10 cellular contexts compared by ENCODE assay signal in the genomic region with DNA sequence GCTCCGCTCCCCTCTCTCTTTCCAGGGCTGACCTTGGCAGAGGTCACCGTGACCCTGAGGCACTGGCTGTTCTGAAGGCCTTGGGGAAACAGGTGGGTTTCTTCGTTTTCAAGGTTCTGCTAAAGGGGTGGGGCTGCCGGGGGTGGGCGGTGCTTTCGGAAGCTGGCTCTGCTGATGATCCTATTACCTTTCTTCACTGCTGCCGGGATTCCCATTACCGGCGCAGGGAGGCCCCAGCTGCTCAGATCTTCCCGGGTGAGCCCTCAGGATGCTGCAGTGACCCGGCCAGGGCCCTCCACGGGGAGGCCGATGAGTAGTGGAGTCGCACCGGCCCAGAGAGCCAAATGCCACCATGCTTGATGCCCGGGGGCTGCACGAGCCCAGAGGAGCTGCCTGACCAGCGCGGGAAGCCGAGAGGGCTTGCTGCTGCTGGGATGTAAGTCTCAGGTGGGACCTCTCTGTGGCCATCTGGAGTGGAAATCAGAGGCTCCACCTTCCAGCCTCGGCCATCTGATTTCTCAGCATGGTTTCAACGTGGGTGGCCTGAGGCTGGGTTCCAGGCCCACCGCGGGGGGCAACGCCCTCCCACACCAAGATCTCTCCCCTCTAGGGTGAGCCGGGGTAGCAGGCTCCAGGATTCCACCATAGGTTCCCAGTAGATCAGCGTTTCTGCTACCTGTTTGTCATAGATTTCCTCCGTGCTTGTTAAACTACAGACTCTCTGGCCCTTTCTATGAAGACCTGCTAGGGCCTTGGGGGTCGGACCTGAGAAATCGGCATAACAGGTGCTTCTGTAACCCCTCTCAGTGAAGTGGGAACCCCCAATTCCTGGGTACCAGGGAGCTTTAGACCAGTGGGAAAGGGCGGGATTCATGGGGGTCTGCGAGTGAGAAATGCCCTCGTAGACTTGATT. TPM values are rescaled to one million over a fixed set of nuclear protein-coding genes. Genes with fewer than 3 reads are reported as not detected.
A peak's percentile ranks its signal among the peaks of the same experiment; 100 is the strongest.
DNase-seq lines count a peak whose midpoint lies in the region; ATAC-seq and TF ChIP-seq lines count a peak whose summit lies in the region.
"Had no signal": no experiment of that assay in that cellular context is flagged by ENCODE, and none has a peak within 500 bp of the region (broad histone marks: within the 10 kb centered on the region; RNA-seq: fewer than 3 reads in every experiment).

No MANE protein-coding gene starts in this region.

- peaks cover 33% of the 10 kb centered on the region for H3K4me1 ChIP-seq in suprapubic skin

- peak overlapping the region; percentile 68 for H3K4me3 ChIP-seq in suprapubic skin

- no peaks in the 10 kb centered on the region for H3K36me3 ChIP-seq in suprapubic skin
- H3K36me3 ChIP-seq: right atrium auricular region had no signal

- no peaks in the 10 kb centered on the region for H3K27me3 Mint-ChIP-seq in activated naive CD4-positive, alpha-beta T cell treated with anti-CD3 and anti-CD28 coated beads for 36 hours (ENCODE audit: low read depth)
- H3K27me3 Mint-ChIP-seq in activated T-helper 2 cell treated with anti-CD3 and anti-CD28 coated beads, Interferon-gamma antibody, Interleukin-2, Interleukin-4, amounts not matched to agents 10 μg/mL and 5 μg/mL and 100 μg/mL, durations not matched to agents 14 hours and 24 hours and 36 hours (ENCODE audit: low read depth), result peaks cover 18% of the 10 kb centered on the region

- no peak for TF ChIP-seq POLR2A in suprapubic skin (IDR thresholded peaks at IDR 0.05)

- no peak overlapping the region for H3K27ac Mint-ChIP-seq in activated naive CD4-positive, alpha-beta T cell treated with anti-CD3 and anti-CD28 coated beads for 36 hours
- peak overlapping the region; percentile 70 for H3K27ac Mint-ChIP-seq in activated T-helper 2 cell treated with anti-CD3 and anti-CD28 coated beads, Interferon-gamma antibody, Interleukin-2, Interleukin-4, amounts not matched to agents 10 μg/mL and 5 μg/mL and 100 μg/mL, durations not matched to agents 14 hours and 24 hours and 36 hours

- H3K27ac ChIP-seq in suprapubic skin, result no peak overlapping the region

- TF ChIP-seq EP300 in suprapubic skin (IDR thresholded peaks at IDR 0.05), result no peak

- CTCF ChIA-PET in activated naive CD4-positive, alpha-beta T cell treated with anti-CD3 and anti-CD28 coated beads for 36 hours (lab: Charles Lee), result interaction anchor here (0.8 to 1.6 kb wide), 5 partner anchors 39 to 562 kb away, joined by 3 to 7 read pairs (median 4); no protein-coding TSS in a partner anchor

- H3K4me3 Mint-ChIP-seq in activated naive CD4-positive, alpha-beta T cell treated with anti-CD3 and anti-CD28 coated beads for 36 hours, result peak overlapping the region; percentile 72
- peak overlapping the region; percentile 79 for H3K4me3 Mint-ChIP-seq in activated T-helper 2 cell treated with anti-CD3 and anti-CD28 coated beads, Interferon-gamma antibody, Interleukin-2, Interleukin-4, amounts not matched to agents 10 μg/mL and 5 μg/mL and 100 μg/mL, durations not matched to agents 14 hours and 24 hours and 36 hours (ENCODE audit: low read depth)

- WGBS in suprapubic skin, result 43% methylated on average over 20 of the region's 33 CpGs

- no peak for DNase-seq in activated naive CD4-positive, alpha-beta T cell treated with anti-CD3 and anti-CD28 coated beads for 36 hours
- no peak for DNase-seq in activated naive CD4-positive, alpha-beta T cell treated with anti-CD3 and anti-CD28 coated beads, Interleukin-2, amount 50 U/mL, for 16 hours
- DNase-seq in activated T-helper 2 cell treated with anti-CD3 and anti-CD28 coated beads, Interferon-gamma antibody, Interleukin-2, Interleukin-4, amounts not matched to agents 10 μg/mL and 5 μg/mL and 100 μg/mL, durations not matched to agents 14 hours and 24 hours and 36 hours (ENCODE audit: low spot score), result no peak
- DNase-seq in iPS-NIHi7 (ENCODE audit: extremely low spot score) (peak; percentile 84), suprapubic skin (ENCODE audit: low spot score in 2 of 2) (peak in 1 of 2 donors; percentile 65), NCI-H526 treated with DMSO at 0.1 percent for 48 hours (lab: John Stamatoyannopoulos, UW) (no peak), OCI-M2 (lab: John Stamatoyannopoulos, UW; ENCODE audit: unreplicated experiment) (no peak)
- DNase-seq: NCI-H510A treated with DMSO at 0.1 percent for 48 hours had no signal

- H3K36me3 Mint-ChIP-seq in activated naive CD4-positive, alpha-beta T cell treated with anti-CD3 and anti-CD28 coated beads for 36 hours (ENCODE audit: low read depth), result no peaks in the 10 kb centered on the region
- no peaks in the 10 kb centered on the region for H3K36me3 Mint-ChIP-seq in activated T-helper 2 cell treated with anti-CD3 and anti-CD28 coated beads, Interferon-gamma antibody, Interleukin-2, Interleukin-4, amounts not matched to agents 10 μg/mL and 5 μg/mL and 100 μg/mL, durations not matched to agents 14 hours and 24 hours and 36 hours (ENCODE audit: low read depth)

- no peaks in the 10 kb centered on the region for H3K9me3 ChIP-seq in suprapubic skin
- H3K9me3 ChIP-seq: right atrium auricular region had no signal

- no peak for ATAC-seq in GM19397 (IDR thresholded peaks at IDR 0.05; ENCODE audit: unreplicated experiment)

- no peaks in the 10 kb centered on the region for H3K27me3 ChIP-seq in suprapubic skin
- H3K27me3 ChIP-seq: right atrium auricular region had no signal

- intact Hi-C loops in activated naive CD4-positive, alpha-beta T cell treated with anti-CD3 and anti-CD28 coated beads for 36 hours (cut with micrococcal nuclease), result loop anchor here (2.0 kb wide), 1 partner anchor 32 kb away; no protein-coding TSS in a partner anchor
- intact Hi-C loops in activated T-helper 2 cell treated with anti-CD3 and anti-CD28 coated beads, Interferon-gamma antibody, Interleukin-2, Interleukin-4, amounts not matched to agents 10 μg/mL and 5 μg/mL and 100 μg/mL, durations not matched to agents 14 hours and 24 hours and 36 hours (cut with micrococcal nuclease), result loop anchor here (2.0 kb wide), 1 partner anchor 22 kb away; the partner anchor contains the start of gene ADCY7

- no peak for TF ChIP-seq CTCF in suprapubic skin (IDR thresholded peaks at IDR 0.05)

- no peaks in the 10 kb centered on the region for H3K9me3 Mint-ChIP-seq in activated naive CD4-positive, alpha-beta T cell treated with anti-CD3 and anti-CD28 coated beads for 36 hours
- H3K9me3 Mint-ChIP-seq in activated T-helper 2 cell treated with anti-CD3 and anti-CD28 coated beads, Interferon-gamma antibody, Interleukin-2, Interleukin-4, amounts not matched to agents 10 μg/mL and 5 μg/mL and 100 μg/mL, durations not matched to agents 14 hours and 24 hours and 36 hours, result no peaks in the 10 kb centered on the region

- H3K4me1 Mint-ChIP-seq in activated naive CD4-positive, alpha-beta T cell treated with anti-CD3 and anti-CD28 coated beads for 36 hours (ENCODE audit: low read depth), result peaks cover 10% of the 10 kb centered on the region
- peaks cover 14% of the 10 kb centered on the region for H3K4me1 Mint-ChIP-seq in activated T-helper 2 cell treated with anti-CD3 and anti-CD28 coated beads, Interferon-gamma antibody, Interleukin-2, Interleukin-4, amounts not matched to agents 10 μg/mL and 5 μg/mL and 100 μg/mL, durations not matched to agents 14 hours and 24 hours and 36 hours (ENCODE audit: low read depth)

RNA-seq across cellular contexts. Expression of gene ADCY7, which starts 21.6 kb away (rescaled TPM):
- 10 to 100 TPM; 73.4 to 89.6 TPM for total RNA-seq in activated naive CD4-positive, alpha-beta T cell treated with anti-CD3 and anti-CD28 coated beads for 36 hours
- total RNA-seq in activated T-helper 2 cell treated with anti-CD3 and anti-CD28 coated beads, Interferon-gamma antibody, Interleukin-2, Interleukin-4, amounts not matched to agents 10 μg/mL and 5 μg/mL and 100 μg/mL, durations not matched to agents 14 hours and 24 hours and 36 hours, result 78.7 and 89.5 TPM in 2 replicates
- total RNA-seq in suprapubic skin, result 10 to 100 TPM; 15.0 to 23.3 (median 16.9) TPM
